ENCODE assay signal across 31 cellular contexts in genomic region chr17:82009413-82009812, GRCh38.
"Had no signal": no experiment of that assay in that cellular context is flagged by ENCODE, and none has a peak within 500 bp of the region (broad histone marks: within the 10 kb centered on the region; RNA-seq: fewer than 3 reads in every experiment).

No MANE protein-coding gene starts in this region.

- H3K4me3 Mint-ChIP-seq: activated B cell treated with CpG ODN at 0.5 μM for 24 hours; activated naive CD4-positive, alpha-beta T cell treated with anti-CD3 and anti-CD28 coated beads for 36 hours; activated naive CD4-positive, alpha-beta T cell treated with anti-CD3 and anti-CD28 coated beads, Interleukin-2, amount 50 U/mL, for 24 hours; activated T-helper 1 cell treated with anti-CD3 and anti-CD28 coated beads, Interleukin-12 subunit alpha, Interleukin-12 subunit beta, Interleukin-2, Interleukin-4 antibody, amounts not matched to agents 30 ng/mL and 10 ng/mL and 1 ng/mL, durations not matched to agents 14 hours and 24 hours and 36 hours; T-helper 17 cell; T-helper 2 cell treated with Interferon-gamma antibody and Interleukin-4, amounts not matched to agents 5 μg/mL and 100 μg/mL, for 36 hours had no signal

- ATAC-seq: activated CD4-positive, CD25-positive, alpha-beta regulatory T cell treated with anti-CD3 and anti-CD28 coated beads, Interleukin-2, amount 50 U/mL, for 24 hours; body of pancreas; gastroesophageal sphincter; heart right ventricle; T-helper 17 cell had no signal

- H3K9me3 ChIP-seq: adrenal gland, body of pancreas, esophagus squamous epithelium, gastroesophageal sphincter, heart right ventricle had no signal

- FAIRE-seq: colon, endometrium, endothelial cell of umbilical vein had no signal

- H3K4me1 ChIP-seq: adrenal gland, body of pancreas had no signal

- DNase-seq: activated B cell treated with CpG ODN at 0.5 μM for 24 hours; activated CD4-positive, alpha-beta T cell treated with anti-CD3 and anti-CD28 coated beads for 48 hours; activated CD4-positive, alpha-beta T cell treated with anti-CD3 and anti-CD28 coated beads, Interleukin-2, amount 50 U/mL, for 1 hour; activated CD4-positive, alpha-beta T cell treated with anti-CD3 and anti-CD28 coated beads, Interleukin-2, amount 50 U/mL, for 48 hours; activated effector memory CD4-positive, alpha-beta T cell treated with anti-CD3 and anti-CD28 coated beads, Interleukin-2, amount 50 U/mL, for 16 hours; activated naive CD4-positive, alpha-beta T cell treated with anti-CD3 and anti-CD28 coated beads for 36 hours; activated T-cell treated with anti-CD3 and anti-CD28 coated beads, Interleukin-2, amount 50 U/mL, for 1 hour; activated T-cell treated with anti-CD3 and anti-CD28 coated beads, Interleukin-2, amount 50 U/mL, for 48 hours; adrenal gland; aorta; body of pancreas; cortex of kidney; dermis blood vessel endothelial cell; effector CD4-positive, alpha-beta T cell; esophagus squamous epithelium; foreskin melanocyte; T-helper 1 cell; T-helper 17 cell; T1000; WERI-Rb-1 had no signal

- H3K36me3 Mint-ChIP-seq: activated naive CD4-positive, alpha-beta T cell treated with anti-CD3 and anti-CD28 coated beads, Interleukin-2, amount 50 U/mL, for 24 hours had no signal

- H3K36me3 ChIP-seq: adrenal gland had no signal

- H3K4me3 ChIP-seq: adrenal gland, body of pancreas, esophagus squamous epithelium, gastroesophageal sphincter, heart right ventricle had no signal

- H3K9me3 Mint-ChIP-seq: activated B cell treated with CpG ODN at 0.5 μM for 24 hours; activated naive CD4-positive, alpha-beta T cell treated with anti-CD3 and anti-CD28 coated beads for 36 hours; activated naive CD4-positive, alpha-beta T cell treated with anti-CD3 and anti-CD28 coated beads, Interleukin-2, amount 50 U/mL, for 24 hours; activated T-helper 1 cell treated with anti-CD3 and anti-CD28 coated beads, Interleukin-12 subunit alpha, Interleukin-12 subunit beta, Interleukin-2, Interleukin-4 antibody, amounts not matched to agents 30 ng/mL and 10 ng/mL and 1 ng/mL, durations not matched to agents 14 hours and 24 hours and 36 hours; activated T-helper 2 cell treated with anti-CD3 and anti-CD28 coated beads, Interferon-gamma antibody, Interleukin-2, Interleukin-4, amounts not matched to agents 10 μg/mL and 5 μg/mL and 100 μg/mL, durations not matched to agents 14 hours and 24 hours and 36 hours; T-helper 2 cell treated with Interferon-gamma antibody and Interleukin-4, amounts not matched to agents 5 μg/mL and 100 μg/mL, for 36 hours had no signal

- H3K27ac Mint-ChIP-seq: activated B cell treated with CpG ODN at 0.5 μM for 24 hours; activated naive CD4-positive, alpha-beta T cell treated with anti-CD3 and anti-CD28 coated beads for 36 hours; activated naive CD4-positive, alpha-beta T cell treated with anti-CD3 and anti-CD28 coated beads, Interleukin-2, amount 50 U/mL, for 24 hours; activated T-helper 1 cell treated with anti-CD3 and anti-CD28 coated beads, Interleukin-12 subunit alpha, Interleukin-12 subunit beta, Interleukin-2, Interleukin-4 antibody, amounts not matched to agents 30 ng/mL and 10 ng/mL and 1 ng/mL, durations not matched to agents 14 hours and 24 hours and 36 hours; activated T-helper 2 cell treated with anti-CD3 and anti-CD28 coated beads, Interferon-gamma antibody, Interleukin-2, Interleukin-4, amounts not matched to agents 10 μg/mL and 5 μg/mL and 100 μg/mL, durations not matched to agents 14 hours and 24 hours and 36 hours; T-helper 17 cell; T-helper 2 cell treated with Interferon-gamma antibody and Interleukin-4, amounts not matched to agents 5 μg/mL and 100 μg/mL, for 36 hours had no signal

- H3K27me3 ChIP-seq: adrenal gland, body of pancreas, esophagus squamous epithelium, gastroesophageal sphincter, heart right ventricle had no signal

- H3K27me3 Mint-ChIP-seq: activated B cell treated with CpG ODN at 0.5 μM for 24 hours; activated naive CD4-positive, alpha-beta T cell treated with anti-CD3 and anti-CD28 coated beads, Interleukin-2, amount 50 U/mL, for 24 hours; T-helper 17 cell had no signal

- H3K27ac ChIP-seq: adrenal gland, body of pancreas, epithelial cell of prostate, esophagus squamous epithelium, gastroesophageal sphincter, heart right ventricle, WERI-Rb-1 had no signal

- H3K4me1 Mint-ChIP-seq: activated B cell treated with CpG ODN at 0.5 μM for 24 hours; activated naive CD4-positive, alpha-beta T cell treated with anti-CD3 and anti-CD28 coated beads, Interleukin-2, amount 50 U/mL, for 24 hours; T-helper 17 cell had no signal
